In genomic region chr12:15590180-15590826, GRCh38 we compare ENCODE assay signal across 8 cellular contexts.
DNase-seq lines count a peak whose midpoint lies in the region; ATAC-seq and TF ChIP-seq lines count a peak whose summit lies in the region.

No MANE protein-coding gene starts in this region.

- DNase-seq in GM19240 (ENCODE audit: insufficient read length, low spot score) (peak; percentile 16), NCI-H446 (lab: John Stamatoyannopoulos, UW) (peak; percentile 67 to 71), dorsolateral prefrontal cortex (peak in 9 of 10 donors; percentile 46 to 73 (median 56)), right lobe of liver (peak in 2 of 3 donors; percentile 33 to 53)
- DNase-seq in activated CD4-positive, alpha-beta T cell treated with anti-CD3 and anti-CD28 coated beads for 1 hour = peak; percentile 9
- peak; percentile 10 to 18 (median 13) for DNase-seq in stimulated activated CD4-positive, alpha-beta T cell treated with anti-CD3 and anti-CD28 coated beads, TNF-alpha, amount 100 ng/mL, for 4 hours (ENCODE audit: low read depth in 3 of 3)

- H3K9ac ChIP-seq in BLaER1 treated with 17β-estradiol and CSF1 and Interleukin-3, amounts not matched to agents 10 nM and 100 nM = no peak overlapping the region; a peak in 1 of 22 replicates

- H3K9me3 ChIP-seq in BLaER1 treated with 17β-estradiol and CSF1 and Interleukin-3, amounts not matched to agents 10 nM and 100 nM (replicated peaks in 1 of 11) = no peaks in the 10 kb centered on the region
- H3K9me3 ChIP-seq in right lobe of liver = no peaks in the 10 kb centered on the region

- TF ChIP-seq POLR2A in right lobe of liver (IDR thresholded peaks at IDR 0.05) = no peak

- H3K27me3 ChIP-seq in BLaER1 treated with 17β-estradiol and CSF1 and Interleukin-3, amounts not matched to agents 10 nM and 100 nM = no peaks in the 10 kb centered on the region
- no peaks in the 10 kb centered on the region for H3K27me3 ChIP-seq in dorsolateral prefrontal cortex
- no peaks in the 10 kb centered on the region for H3K27me3 ChIP-seq in right lobe of liver

- intact Hi-C loops in dorsolateral prefrontal cortex (cut with DNase I) (loop anchor here (1.0 to 10.0 kb wide), 4 partner anchors 184 to 266 kb away; partner anchors contain the start of gene EPS8 (in 1 of the 2)), right lobe of liver (cut with DNase I) (loop anchor here in 1 of 2 donors (10.0 kb wide), 1 partner anchor 264 kb away; no protein-coding TSS in a partner anchor)

- H3K27ac ChIP-seq in BLaER1 treated with 17β-estradiol and CSF1 and Interleukin-3, amounts not matched to agents 10 nM and 100 nM = peak overlapping the region in 2 of 11 experiments; percentile 24 to 32; a peak in 2 of 22 replicates
- peak overlapping the region in 35 of 59 donors; percentile 3 to 71 (median 34) for H3K27ac ChIP-seq in dorsolateral prefrontal cortex
- H3K27ac ChIP-seq in right lobe of liver = no peak overlapping the region

- 10% methylated on average over 15 of the region's 16 CpGs for WGBS in right lobe of liver (ENCODE audit: insufficient coverage, low coverage, low lambda C conversion rate, missing lambda C conversion rate)

- H4K20me1 ChIP-seq in BLaER1 treated with 17β-estradiol and CSF1 and Interleukin-3, amounts not matched to agents 10 nM and 100 nM = no peaks in the 10 kb centered on the region

- TF ChIP-seq CTCF in dorsolateral prefrontal cortex (IDR thresholded peaks at IDR 0.05 in 54 of 56, conservative IDR thresholded peaks at IDR 0.05 in 2 of 56; ENCODE audit: low read depth in 1 of 56, partially characterized antibody in 56 of 56) = peak; percentile 70 to 99 (median 94)
- TF ChIP-seq CTCF in right lobe of liver (IDR thresholded peaks at IDR 0.05) = peak; percentile 86 to 95 (median 90)

- ATAC-seq in HG03378 (IDR thresholded peaks at IDR 0.05; ENCODE audit: unreplicated experiment) (peak; percentile 95), right lobe of liver (peak; percentile 98 to 99 (median 98))

- peaks cover 0 to 85% (median 0%) of the 10 kb centered on the region in 11 experiments; a peak in 8 of 22 replicates for H3K36me3 ChIP-seq in BLaER1 treated with 17β-estradiol and CSF1 and Interleukin-3, amounts not matched to agents 10 nM and 100 nM
- H3K36me3 ChIP-seq in right lobe of liver = no peaks in the 10 kb centered on the region

- H3K4me1 ChIP-seq in BLaER1 treated with 17β-estradiol and CSF1 and Interleukin-3, amounts not matched to agents 10 nM and 100 nM = no peaks in the 10 kb centered on the region; a peak in 1 of 20 replicates
- H3K4me1 ChIP-seq in right lobe of liver = peaks cover 0 to 4% (median 0%) of the 10 kb centered on the region in 4 donors

- no peak overlapping the region for H3K4me3 ChIP-seq in BLaER1 treated with 17β-estradiol and CSF1 and Interleukin-3, amounts not matched to agents 10 nM and 100 nM
- H3K4me3 ChIP-seq in dorsolateral prefrontal cortex (peak overlapping the region in 58 of 59 donors; percentile 12 to 69 (median 44)), right lobe of liver (peak overlapping the region in 1 of 3 donors; percentile 29)

- H3K4me2 ChIP-seq in BLaER1 treated with 17β-estradiol and CSF1 and Interleukin-3, amounts not matched to agents 10 nM and 100 nM = peak overlapping the region in 7 of 11 experiments; percentile 4 to 51 (median 34); a peak in 11 of 22 replicates

Comparison
In these comparisons a context has a peak if more than half of its experiments do, and no peak if none do; other contexts are left out.
1. H3K27ac ChIP-seq: peak in dorsolateral prefrontal cortex (35 of 59); none in right lobe of liver (0 of 3).
2. H3K4me3 ChIP-seq: peak in dorsolateral prefrontal cortex (58 of 59); none in BLaER1 treated with 17β-estradiol and CSF1 and Interleukin-3, amounts not matched to agents 10 nM and 100 nM (0 of 10).
3. DNase-seq: peak in every context shown above with its lines; median percentile 69 in NCI-H446; 56 in dorsolateral prefrontal cortex; 43 in right lobe of liver; 16 in GM19240; 13 in stimulated activated CD4-positive, alpha-beta T cell treated with anti-CD3 and anti-CD28 coated beads, TNF-alpha, amount 100 ng/mL, for 4 hours; 9 in activated CD4-positive, alpha-beta T cell treated with anti-CD3 and anti-CD28 coated beads for 1 hour.